17 cellular contexts compared by ENCODE assay signal in genomic region chr18:3790702-3791101, GRCh38.
A peak's percentile ranks its signal among the peaks of the same experiment; 100 is the strongest.
DNase-seq lines count a peak whose midpoint lies in the region; ATAC-seq, FAIRE-seq and TF ChIP-seq lines count a peak whose summit lies in the region.
"Had no signal": no experiment of that assay in that cellular context is flagged by ENCODE, and none has a peak within 500 bp of the region (broad histone marks: within the 10 kb centered on the region; RNA-seq: fewer than 3 reads in every experiment).

No MANE protein-coding gene starts in this region.

- no peak for FAIRE-seq in small intestine (lab: Jason Lieb, UNC)
- FAIRE-seq: HepG2 had no signal

- ATAC-seq in mucosa of descending colon (no peak), left lobe of liver (no peak)
- ATAC-seq: activated T-cell treated with anti-CD3 and anti-CD28 coated beads, Interleukin-2, amount 50 U/mL, for 72 hours; HepG2; Panc1; T-helper 17 cell had no signal

- no peak overlapping the region for H3K4me3 ChIP-seq in fibroblast of villous mesenchyme (ENCODE audit: low read depth, low read length)
- H3K4me3 ChIP-seq in mucosa of descending colon, result no peak overlapping the region
- H3K4me3 ChIP-seq in small intestine (ENCODE audit: low read depth in 1 of 2, low read length in 2 of 2), result no peak overlapping the region
- H3K4me3 ChIP-seq: prostate gland, transverse colon had no signal

- no peak overlapping the region for H3K27ac Mint-ChIP-seq in activated CD4-positive, alpha-beta T cell treated with anti-CD3 and anti-CD28 coated beads, Interleukin-2, amount 10 ng/mL, durations not matched to agents 24 days and 14 days
- H3K27ac Mint-ChIP-seq: activated CD4-positive, alpha-beta T cell treated with anti-CD3 and anti-CD28 coated beads, Interleukin-2, amount 10 ng/mL, durations not matched to agents 7 days and 5 days; activated T-cell treated with anti-CD3 and anti-CD28 coated beads, Interleukin-2, amount 50 U/mL, for 72 hours; dendritic cell treated with granulocyte-macrophage colony-stimulating factor and Interleukin-4, amounts not matched to agents 40 ng/mL and 50 ng/mL, for 4 days; T-helper 17 cell had no signal

- intact Hi-C loops in mucosa of descending colon (cut with DNase I, micrococcal nuclease), result no loop called here
- intact Hi-C loops in activated CD4-positive, alpha-beta T cell treated with anti-CD3 and anti-CD28 coated beads, Interleukin-2, amount 10 ng/mL, durations not matched to agents 24 days and 14 days (cut with micrococcal nuclease), result no loop called here

- no peak overlapping the region for H3K4me3 Mint-ChIP-seq in activated CD4-positive, alpha-beta T cell treated with anti-CD3 and anti-CD28 coated beads, Interleukin-2, amount 10 ng/mL, durations not matched to agents 24 days and 14 days
- H3K4me3 Mint-ChIP-seq: activated CD4-positive, alpha-beta T cell treated with anti-CD3 and anti-CD28 coated beads, Interleukin-2, amount 10 ng/mL, durations not matched to agents 7 days and 5 days; activated T-cell treated with anti-CD3 and anti-CD28 coated beads, Interleukin-2, amount 50 U/mL, for 72 hours; dendritic cell treated with granulocyte-macrophage colony-stimulating factor and Interleukin-4, amounts not matched to agents 40 ng/mL and 50 ng/mL, for 4 days; T-helper 17 cell had no signal

- H3K27ac ChIP-seq in small intestine (ENCODE audit: low read depth in 1 of 2, low read length in 1 of 2), result no peak overlapping the region
- H3K27ac ChIP-seq: prostate gland, transverse colon had no signal

- H3K27me3 ChIP-seq in small intestine (ENCODE audit: control insufficient read depth in 2 of 2, insufficient read depth in 2 of 2, low read length in 2 of 2), result no peaks in the 10 kb centered on the region
- H3K27me3 ChIP-seq: transverse colon had no signal

- H3K9me3 ChIP-seq in mucosa of descending colon (no peaks in the 10 kb centered on the region), small intestine (ENCODE audit: control insufficient read depth, low read depth) (no peaks in the 10 kb centered on the region)
- H3K9me3 ChIP-seq: prostate gland, transverse colon had no signal

- TF ChIP-seq CTCF in fibroblast of villous mesenchyme (IDR thresholded peaks at IDR 0.05; ENCODE audit: insufficient read depth, low read depth, low read length) (no peak), mucosa of descending colon (IDR thresholded peaks at IDR 0.05) (no peak)

- peaks cover 2% of the 10 kb centered on the region for H3K4me1 Mint-ChIP-seq in activated CD4-positive, alpha-beta T cell treated with anti-CD3 and anti-CD28 coated beads, Interleukin-2, amount 10 ng/mL, durations not matched to agents 24 days and 14 days
- H3K4me1 Mint-ChIP-seq: activated CD4-positive, alpha-beta T cell treated with anti-CD3 and anti-CD28 coated beads, Interleukin-2, amount 10 ng/mL, durations not matched to agents 7 days and 5 days had no signal

- 45 to 75% (median 61%) methylated on average over 5 of the region's 5 CpGs for WGBS in small intestine, 3 donors

- DNase-seq in COR-L47 (lab: John Stamatoyannopoulos, UW), result peak; percentile 91
- peak; percentile 53 for DNase-seq in NCI-H1105 (lab: John Stamatoyannopoulos, UW)
- peak; percentile 48 for DNase-seq in NOMO-1 treated with dmso at 0.1 percent for 144 hours (lab: John Stamatoyannopoulos, UW; ENCODE audit: unreplicated experiment)
- DNase-seq in fibroblast of villous mesenchyme (ENCODE audit: low read depth), result peak; percentile 5
- DNase-seq in mucosa of descending colon, result no peak
- DNase-seq in activated CD4-positive, alpha-beta T cell treated with anti-CD3 and anti-CD28 coated beads, Interleukin-2, amount 10 ng/mL, durations not matched to agents 24 days and 14 days, result no peak
- no peak for DNase-seq in small intestine
- DNase-seq in left lobe of liver (ENCODE audit: low spot score), result no peak
- DNase-seq: activated CD4-positive, alpha-beta T cell treated with anti-CD3 and anti-CD28 coated beads, Interleukin-2, amount 10 ng/mL, durations not matched to agents 7 days and 5 days; activated T-cell treated with anti-CD3 and anti-CD28 coated beads, Interleukin-2, amount 50 U/mL, for 72 hours; NCI-H2081; T-helper 17 cell; transverse colon had no signal

- H3K36me3 Mint-ChIP-seq in activated CD4-positive, alpha-beta T cell treated with anti-CD3 and anti-CD28 coated beads, Interleukin-2, amount 10 ng/mL, durations not matched to agents 24 days and 14 days (ENCODE audit: low read depth), result no peaks in the 10 kb centered on the region

- H3K9me3 Mint-ChIP-seq in activated CD4-positive, alpha-beta T cell treated with anti-CD3 and anti-CD28 coated beads, Interleukin-2, amount 10 ng/mL, durations not matched to agents 24 days and 14 days, result no peaks in the 10 kb centered on the region
- H3K9me3 Mint-ChIP-seq: activated CD4-positive, alpha-beta T cell treated with anti-CD3 and anti-CD28 coated beads, Interleukin-2, amount 10 ng/mL, durations not matched to agents 7 days and 5 days; activated T-cell treated with anti-CD3 and anti-CD28 coated beads, Interleukin-2, amount 50 U/mL, for 72 hours; dendritic cell treated with granulocyte-macrophage colony-stimulating factor and Interleukin-4, amounts not matched to agents 40 ng/mL and 50 ng/mL, for 4 days had no signal

- H3K36me3 ChIP-seq in mucosa of descending colon (ENCODE audit: low read depth) (no peaks in the 10 kb centered on the region), small intestine (ENCODE audit: control insufficient read depth in 2 of 2, insufficient read depth in 2 of 2, low read length in 2 of 2) (no peaks in the 10 kb centered on the region)
- H3K36me3 ChIP-seq: prostate gland, transverse colon had no signal

- H3K4me1 ChIP-seq in mucosa of descending colon (ENCODE audit: low read depth), result no peaks in the 10 kb centered on the region
- no peaks in the 10 kb centered on the region for H3K4me1 ChIP-seq in small intestine (ENCODE audit: control insufficient read depth in 2 of 2, insufficient read depth in 1 of 2, low read depth in 1 of 2, low read length in 1 of 2)
- H3K4me1 ChIP-seq: prostate gland, transverse colon had no signal

- peaks cover 10% of the 10 kb centered on the region for H3K27me3 Mint-ChIP-seq in activated CD4-positive, alpha-beta T cell treated with anti-CD3 and anti-CD28 coated beads, Interleukin-2, amount 10 ng/mL, durations not matched to agents 24 days and 14 days

Comparison
In these comparisons a context has a peak if more than half of its experiments do, and no peak if none do; other contexts are left out.
1. DNase-seq: peak in COR-L47 (single experiment), NCI-H1105 (single experiment), NOMO-1 treated with dmso at 0.1 percent for 144 hours (single experiment) and fibroblast of villous mesenchyme (single experiment); none in mucosa of descending colon (0 of 3), activated CD4-positive, alpha-beta T cell treated with anti-CD3 and anti-CD28 coated beads, Interleukin-2, amount 10 ng/mL, durations not matched to agents 24 days and 14 days (single experiment), small intestine (single experiment) and left lobe of liver (single experiment).